1 cellular context compared by ENCODE assay signal in genomic region chr11:130069684-130070108, GRCh38.
TF ChIP-seq lines count a peak whose summit lies in the region.

Gene APLP2, plus strand, starts transcription at chr11:130069894. Its CDS starts 84 bp downstream, at chr11:130069978.

TF ChIP-seq in GM12878, 131 proteins besides CTCF, POLR2A, EP300 and RAD21 (continued from another document):
- TF ChIP-seq CUX1 (IDR thresholded peaks at IDR 0.05; ENCODE audit: insufficient replicate concordance, low read depth, low read length) (no peak), NFXL1 (IDR thresholded peaks at IDR 0.05; ENCODE audit: borderline replicate concordance) (no peak), TBL1XR1 (IDR thresholded peaks at IDR 0.05; ENCODE audit: low read depth, low read length) (no peak)
- TF ChIP-seq, protein P1, sequence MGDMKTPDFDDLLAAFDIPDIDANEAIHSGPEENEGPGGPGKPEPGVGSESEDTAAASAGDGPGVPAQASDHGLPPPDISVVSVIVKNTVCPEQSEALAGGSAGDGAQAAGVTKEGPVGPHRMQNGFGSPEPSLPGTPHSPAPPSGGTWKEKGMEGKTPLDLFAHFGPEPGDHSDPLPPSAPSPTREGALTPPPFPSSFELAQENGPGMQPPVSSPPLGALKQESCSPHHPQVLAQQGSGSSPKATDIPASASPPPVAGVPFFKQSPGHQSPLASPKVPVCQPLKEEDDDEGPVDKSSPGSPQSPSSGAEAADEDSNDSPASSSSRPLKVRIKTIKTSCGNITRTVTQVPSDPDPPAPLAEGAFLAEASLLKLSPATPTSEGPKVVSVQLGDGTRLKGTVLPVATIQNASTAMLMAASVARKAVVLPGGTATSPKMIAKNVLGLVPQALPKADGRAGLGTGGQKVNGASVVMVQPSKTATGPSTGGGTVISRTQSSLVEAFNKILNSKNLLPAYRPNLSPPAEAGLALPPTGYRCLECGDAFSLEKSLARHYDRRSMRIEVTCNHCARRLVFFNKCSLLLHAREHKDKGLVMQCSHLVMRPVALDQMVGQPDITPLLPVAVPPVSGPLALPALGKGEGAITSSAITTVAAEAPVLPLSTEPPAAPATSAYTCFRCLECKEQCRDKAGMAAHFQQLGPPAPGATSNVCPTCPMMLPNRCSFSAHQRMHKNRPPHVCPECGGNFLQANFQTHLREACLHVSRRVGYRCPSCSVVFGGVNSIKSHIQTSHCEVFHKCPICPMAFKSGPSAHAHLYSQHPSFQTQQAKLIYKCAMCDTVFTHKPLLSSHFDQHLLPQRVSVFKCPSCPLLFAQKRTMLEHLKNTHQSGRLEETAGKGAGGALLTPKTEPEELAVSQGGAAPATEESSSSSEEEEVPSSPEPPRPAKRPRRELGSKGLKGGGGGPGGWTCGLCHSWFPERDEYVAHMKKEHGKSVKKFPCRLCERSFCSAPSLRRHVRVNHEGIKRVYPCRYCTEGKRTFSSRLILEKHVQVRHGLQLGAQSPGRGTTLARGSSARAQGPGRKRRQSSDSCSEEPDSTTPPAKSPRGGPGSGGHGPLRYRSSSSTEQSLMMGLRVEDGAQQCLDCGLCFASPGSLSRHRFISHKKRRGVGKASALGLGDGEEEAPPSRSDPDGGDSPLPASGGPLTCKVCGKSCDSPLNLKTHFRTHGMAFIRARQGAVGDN (IDR thresholded peaks at IDR 0.05): no peak
